ENCODE assay signal across 19 cellular contexts in genomic region chr15:96115642-96116041, GRCh38.
DNase-seq lines count a peak whose midpoint lies in the region; ATAC-seq and TF ChIP-seq lines count a peak whose summit lies in the region.
"Had no signal": no experiment of that assay in that cellular context is flagged by ENCODE, and none has a peak within 500 bp of the region (broad histone marks: within the 10 kb centered on the region; RNA-seq: fewer than 3 reads in every experiment).

No MANE protein-coding gene starts in this region.

- H3K4me1 ChIP-seq in RWPE2 (ENCODE audit: insufficient read depth, poor library complexity, severe bottlenecking), result peaks cover 4% of the 10 kb centered on the region
- H3K4me1 ChIP-seq in thyroid gland, result no peaks in the 10 kb centered on the region
- H3K4me1 ChIP-seq: upper lobe of left lung had no signal

- H3K27me3 ChIP-seq in RWPE2 (ENCODE audit: insufficient read depth, poor library complexity, severe bottlenecking) (no peaks in the 10 kb centered on the region), thyroid gland (no peaks in the 10 kb centered on the region)
- H3K27me3 ChIP-seq: upper lobe of left lung had no signal

- TF ChIP-seq POLR2A in thyroid gland (IDR thresholded peaks at IDR 0.05), result no peak

- H3K4me3 ChIP-seq in RWPE2 (ENCODE audit: severe bottlenecking) (no peak overlapping the region), foreskin fibroblast (ENCODE audit: low read depth in 1 of 2, low read length in 2 of 2) (no peak overlapping the region), thyroid gland (replicated peaks in 1 of 3) (no peak overlapping the region)
- H3K4me3 ChIP-seq: cardiac muscle cell, HAP-1, upper lobe of left lung had no signal

- intact Hi-C loops in thyroid gland (cut with DNase I), result no loop called here

- H3K27ac ChIP-seq in RWPE2 (ENCODE audit: poor library complexity, severe bottlenecking), result no peak overlapping the region
- H3K27ac ChIP-seq in thyroid gland, result no peak overlapping the region
- H3K27ac ChIP-seq: cardiac muscle cell, upper lobe of left lung had no signal

- peak; percentile 17 for DNase-seq in AG08396 (ENCODE audit: low spot score)
- DNase-seq in HCEC 1CT, result peak; percentile 66
- no peak for DNase-seq in RWPE2 (ENCODE audit: low spot score)
- DNase-seq in foreskin fibroblast, result peak; percentile 41 to 61
- no peak for DNase-seq in thyroid gland
- no peak for DNase-seq in SIG-M5 (lab: John Stamatoyannopoulos, UW)
- DNase-seq: activated CD4-positive, alpha-beta T cell treated with anti-CD3 and anti-CD28 coated beads, Interleukin-2, amount 50 U/mL, for 48 hours; AML-193; NCI-H1436 treated with DMSO at 0.1 percent for 48 hours; NCI-H524 treated with DMSO at 0.1 percent for 48 hours; posterior cingulate gyrus; SHP77; stimulated activated CD8-positive, alpha-beta memory T cell treated with anti-CD3 and anti-CD28 coated beads, Interleukin-4, amount 100 ng/mL, for 48 hours; T-helper 9 cell; upper lobe of left lung had no signal

- TF ChIP-seq CTCF in RWPE2 (IDR thresholded peaks at IDR 0.05; ENCODE audit: poor library complexity, severe bottlenecking) (no peak), foreskin fibroblast (IDR thresholded peaks at IDR 0.05; ENCODE audit: low read depth, low read length) (no peak), thyroid gland (IDR thresholded peaks at IDR 0.05) (no peak)

- ATAC-seq in RWPE2 (ENCODE audit: low read depth) (peak; percentile 64), HG02763 (IDR thresholded peaks at IDR 0.05; ENCODE audit: unreplicated experiment) (no peak), GM19463 (IDR thresholded peaks at IDR 0.05; ENCODE audit: unreplicated experiment) (no peak)

- H3K36me3 ChIP-seq in RWPE2 (ENCODE audit: low read depth) (no peaks in the 10 kb centered on the region), thyroid gland (no peaks in the 10 kb centered on the region)
- H3K36me3 ChIP-seq: cardiac muscle cell, HAP-1, upper lobe of left lung had no signal

- WGBS in thyroid gland, 2 donors, result 42 to 53% methylated on average over 2 of the region's 2 CpGs

- no peaks in the 10 kb centered on the region for H3K9me3 ChIP-seq in RWPE2 (ENCODE audit: severe bottlenecking)
- H3K9me3 ChIP-seq in thyroid gland, result no peaks in the 10 kb centered on the region
- H3K9me3 ChIP-seq: HAP-1, upper lobe of left lung had no signal

Comparison
In these comparisons a context has a peak if more than half of its experiments do, and no peak if none do; other contexts are left out.
1. DNase-seq: peak in AG08396 (single experiment), HCEC 1CT (single experiment) and foreskin fibroblast (2 of 2); none in RWPE2 (single experiment), thyroid gland (0 of 2) and SIG-M5 (single experiment).